Comparison of ENCODE assay signal across 17 cellular contexts in genomic region chr12:19223695-19224094, GRCh38.
DNase-seq lines count a peak whose midpoint lies in the region; ATAC-seq and TF ChIP-seq lines count a peak whose summit lies in the region.
"Had no signal": no experiment of that assay in that cellular context is flagged by ENCODE, and none has a peak within 500 bp of the region (broad histone marks: within the 10 kb centered on the region; RNA-seq: fewer than 3 reads in every experiment).

No MANE protein-coding gene starts in this region.

- H3K9me3 ChIP-seq in left ventricle myocardium inferior (replicated peaks) = peaks cover 13% of the 10 kb centered on the region
- H3K9me3 ChIP-seq in CD8-positive, alpha-beta memory T cell (ENCODE audit: low read length) = no peaks in the 10 kb centered on the region

- H3K27ac ChIP-seq in brain microvascular endothelial cell (peak overlapping the region; percentile 0), left ventricle myocardium inferior (replicated peaks) (peak overlapping the region; percentile 66)
- H3K27ac ChIP-seq in CD8-positive, alpha-beta memory T cell (ENCODE audit: low read depth, low read length) = no peak overlapping the region
- H3K27ac ChIP-seq: neural progenitor cell had no signal

- H3K9me3 Mint-ChIP-seq in HFFc6 = no peaks in the 10 kb centered on the region
- no peaks in the 10 kb centered on the region for H3K9me3 Mint-ChIP-seq in CD8-positive, alpha-beta memory T cell
- H3K9me3 Mint-ChIP-seq: activated B cell treated with CpG ODN at 0.5 μM for 24 hours, T-cell had no signal

- DNase-seq in HFFc6 (peak; percentile 39), brain microvascular endothelial cell (peak; percentile 35), left ventricle myocardium inferior (no peak), skeletal muscle cell (ENCODE audit: low read depth) (peak; percentile 65), iPS-NIHi11 (ENCODE audit: low spot score) (no peak), NCI-H2029 treated with DMSO at 0.1 percent for 48 hours (lab: John Stamatoyannopoulos, UW) (no peak)
- no peak for DNase-seq in CD8-positive, alpha-beta memory T cell
- DNase-seq: activated B cell treated with CpG ODN at 0.5 μM for 24 hours, activated gamma-delta T cell treated with Interleukin-2 at 50 U/mL for 16 hours, foreskin melanocyte, T-cell had no signal

- H3K27ac Mint-ChIP-seq in HFFc6 = peak overlapping the region; percentile 79
- no peak overlapping the region for H3K27ac Mint-ChIP-seq in CD8-positive, alpha-beta memory T cell
- H3K27ac Mint-ChIP-seq: activated B cell treated with CpG ODN at 0.5 μM for 24 hours, mesothelial cell of epicardium, neural progenitor cell, T-cell had no signal

- H3K4me1 ChIP-seq in left ventricle myocardium inferior = peaks cover 50% of the 10 kb centered on the region
- no peaks in the 10 kb centered on the region for H3K4me1 ChIP-seq in CD8-positive, alpha-beta memory T cell (ENCODE audit: insufficient read depth, low read length)

- intact Hi-C loops in left ventricle myocardium inferior (cut with micrococcal nuclease) = no loop called here

- in situ Hi-C loops in brain microvascular endothelial cell (cut with HindIII; ENCODE audit: low pct_ligation_motif_present, low sequenced_read_pairs) = no loop called here

- H3K4me3 ChIP-seq in brain microvascular endothelial cell (ENCODE audit: low read depth, low read length) (no peak overlapping the region), left ventricle myocardium inferior (no peak overlapping the region), skeletal muscle cell (ENCODE audit: low read depth, low read length) (no peak overlapping the region)
- H3K4me3 ChIP-seq in CD8-positive, alpha-beta memory T cell (ENCODE audit: low read length) = no peak overlapping the region
- H3K4me3 ChIP-seq: neural progenitor cell, tibial nerve had no signal

- CTCF ChIA-PET in CD8-positive, alpha-beta memory T cell (lab: Charles Lee) = no interaction called here

- POLR2A ChIA-PET in CD8-positive, alpha-beta memory T cell (lab: Charles Lee) = no interaction called here

- no peak for TF ChIP-seq CTCF in HFFc6 (IDR thresholded peaks at IDR 0.05)
- TF ChIP-seq CTCF in brain microvascular endothelial cell (IDR thresholded peaks at IDR 0.05; ENCODE audit: low read depth, low read length, missing control alignments) = no peak
- no peak for TF ChIP-seq CTCF in left ventricle myocardium inferior (IDR thresholded peaks at IDR 0.05; ENCODE audit: borderline replicate concordance)

- peaks cover 4% of the 10 kb centered on the region; the same call in 1 of the 2 replicates for H3K36me3 Mint-ChIP-seq in HFFc6 (ENCODE audit: low read depth)
- H3K36me3 Mint-ChIP-seq in CD8-positive, alpha-beta memory T cell = peaks cover 0 to 4% (median 0%) of the 10 kb centered on the region in 3 donors
- H3K36me3 Mint-ChIP-seq: T-cell had no signal

- no peaks in the 10 kb centered on the region for H3K36me3 ChIP-seq in brain microvascular endothelial cell (replicated peaks)
- H3K36me3 ChIP-seq in left ventricle myocardium inferior = no peaks in the 10 kb centered on the region
- no peaks in the 10 kb centered on the region for H3K36me3 ChIP-seq in CD8-positive, alpha-beta memory T cell (ENCODE audit: insufficient read depth, low read length)
- H3K36me3 ChIP-seq: neural progenitor cell, tibial nerve had no signal

- no peak overlapping the region for H3K4me3 Mint-ChIP-seq in HFFc6
- H3K4me3 Mint-ChIP-seq in CD8-positive, alpha-beta memory T cell = no peak overlapping the region
- H3K4me3 Mint-ChIP-seq: activated B cell treated with CpG ODN at 0.5 μM for 24 hours, mesothelial cell of epicardium, neural progenitor cell, T-cell had no signal

- H3K27me3 ChIP-seq in brain microvascular endothelial cell (replicated peaks) = no peaks in the 10 kb centered on the region
- H3K27me3 ChIP-seq in left ventricle myocardium inferior (ENCODE audit: low read depth) = no peaks in the 10 kb centered on the region
- H3K27me3 ChIP-seq in CD8-positive, alpha-beta memory T cell (ENCODE audit: insufficient read depth, low read length, poor library complexity, severe bottlenecking) = no peaks in the 10 kb centered on the region
- H3K27me3 ChIP-seq: neural progenitor cell, tibial nerve had no signal

- H3K27me3 Mint-ChIP-seq in HFFc6 (ENCODE audit: insufficient read depth) = no peaks in the 10 kb centered on the region
- H3K27me3 Mint-ChIP-seq in CD8-positive, alpha-beta memory T cell = no peaks in the 10 kb centered on the region
- H3K27me3 Mint-ChIP-seq: activated B cell treated with CpG ODN at 0.5 μM for 24 hours, brain, T-cell had no signal

- peaks cover 70% of the 10 kb centered on the region for H3K4me1 Mint-ChIP-seq in HFFc6 (ENCODE audit: low read depth)
- peaks cover 0 to 10% (median 0%) of the 10 kb centered on the region in 3 donors for H3K4me1 Mint-ChIP-seq in CD8-positive, alpha-beta memory T cell
- H3K4me1 Mint-ChIP-seq: activated B cell treated with CpG ODN at 0.5 μM for 24 hours, T-cell had no signal

- ATAC-seq in GM18517 (IDR thresholded peaks at IDR 0.05; ENCODE audit: unreplicated experiment) = no peak
- ATAC-seq: Panc1, T-cell had no signal

Comparison
In these comparisons a context has a peak if more than half of its experiments do, and no peak if none do; other contexts are left out.
1. DNase-seq: peak in HFFc6 (single experiment), brain microvascular endothelial cell (single experiment) and skeletal muscle cell (single experiment); none in left ventricle myocardium inferior (single experiment), iPS-NIHi11 (single experiment), CD8-positive, alpha-beta memory T cell (0 of 5) and NCI-H2029 treated with DMSO at 0.1 percent for 48 hours (single experiment).